ENCODE assay signal across 1 cellular context in the genomic region with DNA sequence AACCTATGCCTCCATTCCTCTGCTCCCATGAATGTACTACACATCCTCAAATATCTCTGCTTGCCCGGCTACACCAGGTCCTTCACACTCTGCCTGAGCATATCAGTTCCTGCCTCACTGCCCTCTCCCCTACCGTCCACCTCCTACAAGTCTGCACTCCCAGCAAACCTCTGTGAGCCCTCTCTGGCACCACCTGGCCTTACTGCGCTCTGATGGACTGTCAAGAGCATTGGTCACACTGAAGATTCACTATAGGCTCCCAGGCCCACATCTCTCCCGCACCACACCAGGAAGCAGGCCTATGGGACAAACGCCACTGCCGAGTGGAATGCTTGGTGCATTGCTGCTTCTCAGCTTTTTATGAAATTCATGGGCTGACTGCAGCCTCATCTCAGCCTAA.
TF ChIP-seq lines count a peak whose summit lies in the region.

No MANE protein-coding gene starts in this region.

TF ChIP-seq in HepG2, 621 proteins besides CTCF, POLR2A, EP300 and RAD21:
- TF ChIP-seq ZBTB1 (CRISPR knock-in tag; IDR thresholded peaks at IDR 0.05; ENCODE audit: borderline replicate concordance) = no peak
- TF ChIP-seq RBM22 (optimal IDR thresholded peaks at IDR 0.05; ENCODE audit: low read length) = peak; percentile 65
- no peak for TF ChIP-seq TCF7L2 (IDR thresholded peaks at IDR 0.05; ENCODE audit: low read depth, low read length)
- TF ChIP-seq, protein P1, sequence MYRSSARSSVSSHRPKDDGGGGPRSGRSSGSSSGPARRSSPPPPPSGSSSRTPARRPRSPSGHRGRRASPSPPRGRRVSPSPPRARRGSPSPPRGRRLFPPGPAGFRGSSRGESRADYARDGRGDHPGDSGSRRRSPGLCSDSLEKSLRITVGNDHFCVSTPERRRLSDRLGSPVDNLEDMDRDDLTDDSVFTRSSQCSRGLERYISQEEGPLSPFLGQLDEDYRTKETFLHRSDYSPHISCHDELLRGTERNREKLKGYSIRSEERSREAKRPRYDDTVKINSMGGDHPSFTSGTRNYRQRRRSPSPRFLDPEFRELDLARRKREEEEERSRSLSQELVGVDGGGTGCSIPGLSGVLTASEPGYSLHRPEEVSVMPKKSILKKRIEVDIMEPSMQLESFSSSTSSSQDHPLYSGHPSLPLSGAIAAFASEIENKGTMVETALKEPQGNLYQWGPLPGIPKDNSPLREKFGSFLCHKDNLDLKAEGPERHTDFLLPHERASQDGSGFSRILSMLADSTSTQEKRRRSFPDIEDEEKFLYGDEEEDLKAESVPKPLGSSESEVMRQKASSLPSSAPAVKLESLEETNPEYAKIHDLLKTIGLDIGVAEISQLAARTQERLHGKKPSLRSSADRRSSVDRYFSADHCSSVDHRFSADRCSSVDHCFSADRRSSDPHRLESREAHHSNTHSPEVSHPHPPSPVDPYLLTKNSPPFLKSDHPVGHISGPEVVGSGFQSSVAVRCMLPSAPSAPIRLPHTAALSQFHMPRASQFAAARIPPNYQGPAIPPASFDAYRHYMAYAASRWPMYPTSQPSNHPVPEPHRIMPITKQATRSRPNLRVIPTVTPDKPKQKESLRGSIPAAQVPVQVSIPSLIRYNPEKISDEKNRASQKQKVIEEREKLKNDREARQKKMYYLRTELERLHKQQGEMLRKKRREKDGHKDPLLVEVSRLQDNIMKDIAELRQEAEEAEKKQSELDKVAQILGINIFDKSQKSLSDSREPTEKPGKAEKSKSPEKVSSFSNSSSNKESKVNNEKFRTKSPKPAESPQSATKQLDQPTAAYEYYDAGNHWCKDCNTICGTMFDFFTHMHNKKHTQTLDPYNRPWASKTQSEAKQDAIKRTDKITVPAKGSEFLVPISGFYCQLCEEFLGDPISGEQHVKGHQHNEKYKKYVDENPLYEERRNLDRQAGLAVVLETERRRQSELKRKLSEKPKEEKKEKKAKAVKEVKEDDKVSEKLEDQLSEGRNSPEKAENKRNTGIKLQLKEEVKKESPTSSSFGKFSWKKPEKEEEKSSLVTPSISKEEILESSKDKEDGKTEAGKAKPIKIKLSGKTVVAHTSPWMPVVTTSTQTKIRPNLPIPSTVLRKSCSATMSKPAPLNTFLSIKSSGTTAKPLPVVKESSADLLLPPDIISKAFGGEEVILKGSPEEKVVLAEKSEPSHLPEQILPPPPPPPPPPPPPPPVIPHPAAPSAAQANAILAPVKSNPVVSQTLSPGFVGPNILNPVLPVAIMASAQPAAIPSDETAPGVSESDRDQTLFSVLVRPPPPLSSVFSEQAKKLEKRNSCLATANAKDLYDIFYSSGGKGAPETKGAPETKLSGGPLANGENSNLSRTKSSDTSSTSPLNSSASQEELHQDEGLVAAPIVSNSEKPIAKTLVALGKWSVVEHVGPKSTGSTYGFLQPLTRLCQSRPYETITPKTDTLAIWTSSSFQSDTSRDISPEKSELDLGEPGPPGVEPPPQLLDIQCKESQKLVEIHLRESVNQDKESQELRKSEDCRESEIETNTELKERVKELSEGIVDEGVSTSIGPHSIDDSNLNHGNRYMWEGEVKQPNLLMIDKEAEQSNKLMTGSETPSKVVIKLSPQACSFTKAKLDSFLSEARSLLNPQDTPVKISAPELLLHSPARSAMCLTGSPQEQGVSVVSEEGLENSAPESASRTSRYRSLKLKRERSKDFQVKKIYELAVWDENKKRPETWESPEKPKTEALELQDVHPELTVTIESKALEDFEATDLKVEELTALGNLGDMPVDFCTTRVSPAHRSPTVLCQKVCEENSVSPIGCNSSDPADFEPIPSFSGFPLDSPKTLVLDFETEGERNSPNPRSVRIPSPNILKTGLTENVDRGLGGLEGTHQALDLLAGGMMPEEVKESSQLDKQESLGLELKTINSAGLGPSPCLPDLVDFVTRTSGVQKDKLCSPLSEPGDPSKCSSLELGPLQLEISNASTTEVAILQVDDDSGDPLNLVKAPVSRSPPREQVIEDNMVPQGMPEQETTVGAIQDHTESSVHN (CRISPR knock-in tag; IDR thresholded peaks at IDR 0.05) = 0 out of 2 replicates have a peak, but pooled peaks have one; percentile 34
- TF ChIP-seq POLR2AphosphoS5 (IDR thresholded peaks at IDR 0.05; ENCODE audit: low read depth, low read length) = peak; percentile 43; the same call in 1 of the 2 replicates
- peak; percentile 62 for TF ChIP-seq POLR2G (IDR thresholded peaks at IDR 0.05; ENCODE audit: low read depth, low read length)
- TF ChIP-seq TEAD2 (CRISPR knock-in tag; IDR thresholded peaks at IDR 0.05) = no peak
- TF ChIP-seq, protein P2, sequence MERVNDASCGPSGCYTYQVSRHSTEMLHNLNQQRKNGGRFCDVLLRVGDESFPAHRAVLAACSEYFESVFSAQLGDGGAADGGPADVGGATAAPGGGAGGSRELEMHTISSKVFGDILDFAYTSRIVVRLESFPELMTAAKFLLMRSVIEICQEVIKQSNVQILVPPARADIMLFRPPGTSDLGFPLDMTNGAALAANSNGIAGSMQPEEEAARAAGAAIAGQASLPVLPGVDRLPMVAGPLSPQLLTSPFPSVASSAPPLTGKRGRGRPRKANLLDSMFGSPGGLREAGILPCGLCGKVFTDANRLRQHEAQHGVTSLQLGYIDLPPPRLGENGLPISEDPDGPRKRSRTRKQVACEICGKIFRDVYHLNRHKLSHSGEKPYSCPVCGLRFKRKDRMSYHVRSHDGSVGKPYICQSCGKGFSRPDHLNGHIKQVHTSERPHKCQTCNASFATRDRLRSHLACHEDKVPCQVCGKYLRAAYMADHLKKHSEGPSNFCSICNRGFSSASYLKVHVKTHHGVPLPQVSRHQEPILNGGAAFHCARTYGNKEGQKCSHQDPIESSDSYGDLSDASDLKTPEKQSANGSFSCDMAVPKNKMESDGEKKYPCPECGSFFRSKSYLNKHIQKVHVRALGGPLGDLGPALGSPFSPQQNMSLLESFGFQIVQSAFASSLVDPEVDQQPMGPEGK (CRISPR knock-in tag; IDR thresholded peaks at IDR 0.05) = no peak
- TF ChIP-seq PAF1 (CRISPR knock-in tag; IDR thresholded peaks at IDR 0.05) = 0 out of 2 replicates have a peak, but pooled peaks have one; percentile 65
- TF ChIP-seq HMGA1 (CRISPR knock-in tag; conservative IDR thresholded peaks at IDR 0.05) = no peak
- TF ChIP-seq KDM2A (CRISPR knock-in tag; IDR thresholded peaks at IDR 0.05; ENCODE audit: borderline replicate concordance, low read depth) = peak; percentile 21; the same call in 1 of the 2 replicates
